9 cellular contexts compared by ENCODE assay signal in genomic region chr2:71544919-71545571, GRCh38.
DNase-seq lines count a peak whose midpoint lies in the region; ATAC-seq and TF ChIP-seq lines count a peak whose summit lies in the region.
"Had no signal": no experiment of that assay in that cellular context is flagged by ENCODE, and none has a peak within 500 bp of the region (broad histone marks: within the 10 kb centered on the region; RNA-seq: fewer than 3 reads in every experiment).

No MANE protein-coding gene starts in this region.

- no peaks in the 10 kb centered on the region for H3K79me2 ChIP-seq in hepatocyte

- H3K9me3 ChIP-seq in hepatocyte (ENCODE audit: low read depth) (no peaks in the 10 kb centered on the region), thoracic aorta (no peaks in the 10 kb centered on the region), WERI-Rb-1 (ENCODE audit: severe bottlenecking) (peaks cover 5% of the 10 kb centered on the region)

- H2AFZ ChIP-seq in hepatocyte = no peak overlapping the region

- no peaks in the 10 kb centered on the region for H4K20me1 ChIP-seq in hepatocyte (ENCODE audit: insufficient read depth, poor library complexity, severe bottlenecking)

- 83% methylated on average over 9 of the region's 9 CpGs for WGBS in hepatocyte (ENCODE audit: low lambda C conversion rate, missing lambda C conversion rate)

- H3K36me3 ChIP-seq in hepatocyte (replicated peaks; ENCODE audit: insufficient read depth, low read depth) = no peaks in the 10 kb centered on the region
- H3K36me3 ChIP-seq in thoracic aorta = no peaks in the 10 kb centered on the region
- H3K36me3 ChIP-seq in WERI-Rb-1 = no peaks in the 10 kb centered on the region

- peaks cover 19% of the 10 kb centered on the region for H3K27me3 Mint-ChIP-seq in activated CD4-positive, alpha-beta memory T cell treated with anti-CD3 and anti-CD28 coated beads for 36 hours
- peaks cover 17% of the 10 kb centered on the region for H3K27me3 Mint-ChIP-seq in activated CD4-positive, alpha-beta memory T cell treated with anti-CD3 and anti-CD28 coated beads, Interleukin-2, amount 10 ng/mL, durations not matched to agents 7 days and 5 days
- H3K27me3 Mint-ChIP-seq in activated CD8-positive, alpha-beta T cell treated with anti-CD3 and anti-CD28 coated beads for 36 hours = peaks cover 10% of the 10 kb centered on the region

- no peak for TF ChIP-seq CTCF in activated CD8-positive, alpha-beta T cell treated with anti-CD3 and anti-CD28 coated beads for 36 hours (IDR thresholded peaks at IDR 0.05)
- TF ChIP-seq CTCF in hepatocyte (IDR thresholded peaks at IDR 0.05; ENCODE audit: poor library complexity) (no peak), thoracic aorta (IDR thresholded peaks at IDR 0.05) (no peak), WERI-Rb-1 (IDR thresholded peaks at IDR 0.05; ENCODE audit: low read depth, low read length) (no peak)

- peak overlapping the region; percentile 48 for H3K4me2 ChIP-seq in hepatocyte

- no peaks in the 10 kb centered on the region for H3K9me3 Mint-ChIP-seq in activated CD4-positive, alpha-beta memory T cell treated with anti-CD3 and anti-CD28 coated beads for 36 hours
- H3K9me3 Mint-ChIP-seq in activated CD4-positive, alpha-beta memory T cell treated with anti-CD3 and anti-CD28 coated beads, Interleukin-2, amount 10 ng/mL, durations not matched to agents 7 days and 5 days = no peaks in the 10 kb centered on the region
- no peaks in the 10 kb centered on the region for H3K9me3 Mint-ChIP-seq in activated CD8-positive, alpha-beta T cell treated with anti-CD3 and anti-CD28 coated beads for 36 hours

- H3K4me1 ChIP-seq in hepatocyte (ENCODE audit: insufficient read depth) = no peaks in the 10 kb centered on the region
- peaks cover 0 to 4% of the 10 kb centered on the region in 2 donors for H3K4me1 ChIP-seq in thoracic aorta (ENCODE audit: control insufficient read depth in 1 of 2, low read depth in 2 of 2)

- H3K27me3 ChIP-seq in hepatocyte (no peaks in the 10 kb centered on the region), thoracic aorta (replicated peaks; ENCODE audit: insufficient read depth) (no peaks in the 10 kb centered on the region), WERI-Rb-1 (ENCODE audit: insufficient read depth, low read depth, severe bottlenecking) (no peaks in the 10 kb centered on the region)
- H3K27me3 ChIP-seq: dorsolateral prefrontal cortex had no signal

- H3K9me2 ChIP-seq in hepatocyte (replicated peaks; ENCODE audit: insufficient read depth) = no peaks in the 10 kb centered on the region

- H3K27ac Mint-ChIP-seq in activated CD4-positive, alpha-beta memory T cell treated with anti-CD3 and anti-CD28 coated beads for 36 hours = no peak overlapping the region
- no peak overlapping the region for H3K27ac Mint-ChIP-seq in activated CD4-positive, alpha-beta memory T cell treated with anti-CD3 and anti-CD28 coated beads, Interleukin-2, amount 10 ng/mL, durations not matched to agents 7 days and 5 days
- peak overlapping the region; percentile 2 for H3K27ac Mint-ChIP-seq in activated CD8-positive, alpha-beta T cell treated with anti-CD3 and anti-CD28 coated beads for 36 hours

- intact Hi-C loops in activated CD4-positive, alpha-beta memory T cell treated with anti-CD3 and anti-CD28 coated beads for 36 hours (cut with micrococcal nuclease) = loop anchor here (5.0 kb wide), 2 partner anchors 252 to 1032 kb away; no protein-coding TSS in a partner anchor
- intact Hi-C loops in activated CD8-positive, alpha-beta T cell treated with anti-CD3 and anti-CD28 coated beads for 36 hours (cut with micrococcal nuclease) = loop anchor here (5.0 kb wide), 2 partner anchors 252 to 607 kb away; no protein-coding TSS in a partner anchor

- H3K4me3 ChIP-seq in hepatocyte (no peak overlapping the region), thoracic aorta (peak overlapping the region; percentile 37), WERI-Rb-1 (ENCODE audit: low read depth, low read length) (no peak overlapping the region)

- ATAC-seq in activated CD8-positive, alpha-beta T cell treated with anti-CD3 and anti-CD28 coated beads for 36 hours = no peak
- no peak for ATAC-seq in thoracic aorta (ENCODE audit: insufficient number of reproducible peaks, low FRiP score, low read depth)

- CTCF ChIA-PET in activated CD4-positive, alpha-beta memory T cell treated with anti-CD3 and anti-CD28 coated beads for 36 hours (lab: Charles Lee) = interaction anchor here (0.9 to 4.2 kb wide), 11 partner anchors 9 to 1201 kb away, joined by 3 to 23 read pairs (median 5); no protein-coding TSS in a partner anchor
- CTCF ChIA-PET in activated CD4-positive, alpha-beta memory T cell treated with anti-CD3 and anti-CD28 coated beads, Interleukin-2, amount 10 ng/mL, durations not matched to agents 7 days and 5 days (lab: Charles Lee) = interaction anchor here (1.2 to 2.4 kb wide), 5 partner anchors 9 to 605 kb away, joined by 4 to 10 read pairs (median 5); no protein-coding TSS in a partner anchor
- CTCF ChIA-PET in activated CD8-positive, alpha-beta T cell treated with anti-CD3 and anti-CD28 coated beads for 36 hours (lab: Charles Lee) = interaction anchor here (0.9 to 5.2 kb wide), 10 partner anchors 8 to 1089 kb away, joined by 3 to 36 read pairs (median 4); no protein-coding TSS in a partner anchor

- H3K27ac ChIP-seq in hepatocyte (no peak overlapping the region), thoracic aorta (no peak overlapping the region), WERI-Rb-1 (no peak overlapping the region)

- peaks cover 9% of the 10 kb centered on the region for H3K4me1 Mint-ChIP-seq in activated CD4-positive, alpha-beta memory T cell treated with anti-CD3 and anti-CD28 coated beads for 36 hours (ENCODE audit: low read depth)
- peaks cover 9% of the 10 kb centered on the region for H3K4me1 Mint-ChIP-seq in activated CD4-positive, alpha-beta memory T cell treated with anti-CD3 and anti-CD28 coated beads, Interleukin-2, amount 10 ng/mL, durations not matched to agents 7 days and 5 days
- peaks cover 10% of the 10 kb centered on the region for H3K4me1 Mint-ChIP-seq in activated CD8-positive, alpha-beta T cell treated with anti-CD3 and anti-CD28 coated beads for 36 hours (ENCODE audit: low read depth)

- no peaks in the 10 kb centered on the region for H3K36me3 Mint-ChIP-seq in activated CD4-positive, alpha-beta memory T cell treated with anti-CD3 and anti-CD28 coated beads for 36 hours
- no peaks in the 10 kb centered on the region for H3K36me3 Mint-ChIP-seq in activated CD4-positive, alpha-beta memory T cell treated with anti-CD3 and anti-CD28 coated beads, Interleukin-2, amount 10 ng/mL, durations not matched to agents 7 days and 5 days (ENCODE audit: low read depth)
- H3K36me3 Mint-ChIP-seq in activated CD8-positive, alpha-beta T cell treated with anti-CD3 and anti-CD28 coated beads for 36 hours (ENCODE audit: low read depth) = no peaks in the 10 kb centered on the region

- H3K4me3 Mint-ChIP-seq in activated CD4-positive, alpha-beta memory T cell treated with anti-CD3 and anti-CD28 coated beads for 36 hours = peak overlapping the region; percentile 42
- no peak overlapping the region for H3K4me3 Mint-ChIP-seq in activated CD4-positive, alpha-beta memory T cell treated with anti-CD3 and anti-CD28 coated beads, Interleukin-2, amount 10 ng/mL, durations not matched to agents 7 days and 5 days
- H3K4me3 Mint-ChIP-seq in activated CD8-positive, alpha-beta T cell treated with anti-CD3 and anti-CD28 coated beads for 36 hours = peak overlapping the region; percentile 53

- DNase-seq in activated CD4-positive, alpha-beta memory T cell treated with anti-CD3 and anti-CD28 coated beads for 36 hours = no peak
- DNase-seq in activated CD4-positive, alpha-beta memory T cell treated with anti-CD3 and anti-CD28 coated beads, Interleukin-2, amount 10 ng/mL, durations not matched to agents 7 days and 5 days = no peak
- no peak for DNase-seq in activated CD8-positive, alpha-beta T cell treated with anti-CD3 and anti-CD28 coated beads for 36 hours
- DNase-seq in hepatocyte (ENCODE audit: low spot score) (no peak), thoracic aorta (ENCODE audit: low spot score) (no peak), WERI-Rb-1 (no peak), NCI-H748 (lab: John Stamatoyannopoulos, UW; ENCODE audit: unreplicated experiment) (no peak), NCI-H1092 (lab: John Stamatoyannopoulos, UW) (no peak)

- POLR2A ChIA-PET in activated CD4-positive, alpha-beta memory T cell treated with anti-CD3 and anti-CD28 coated beads for 36 hours (lab: Charles Lee) = no interaction called here
- POLR2A ChIA-PET in activated CD4-positive, alpha-beta memory T cell treated with anti-CD3 and anti-CD28 coated beads, Interleukin-2, amount 10 ng/mL, durations not matched to agents 7 days and 5 days (lab: Charles Lee) = no interaction called here
- POLR2A ChIA-PET in activated CD8-positive, alpha-beta T cell treated with anti-CD3 and anti-CD28 coated beads for 36 hours (lab: Charles Lee) = no interaction called here
